In genomic region chr5:87924451-87924850, GRCh38 we compare ENCODE assay signal across 19 cellular contexts.
DNase-seq lines count a peak whose midpoint lies in the region; ATAC-seq and TF ChIP-seq lines count a peak whose summit lies in the region.
"Had no signal": no experiment of that assay in that cellular context is flagged by ENCODE, and none has a peak within 500 bp of the region (broad histone marks: within the 10 kb centered on the region; RNA-seq: fewer than 3 reads in every experiment).

No MANE protein-coding gene starts in this region.

- H3K4me3 ChIP-seq in hepatocyte (no peak overlapping the region), right atrium auricular region (no peak overlapping the region)
- H3K4me3 ChIP-seq: BLaER1, K562, SK-N-MC had no signal

- H3K9me3 ChIP-seq in hepatocyte (ENCODE audit: low read depth), result no peaks in the 10 kb centered on the region
- peaks cover 0 to 9% of the 10 kb centered on the region in 2 donors for H3K9me3 ChIP-seq in right atrium auricular region
- H3K9me3 ChIP-seq: BLaER1 had no signal

- H3K27ac ChIP-seq in hepatocyte, result no peak overlapping the region
- no peak overlapping the region for H3K27ac ChIP-seq in right atrium auricular region
- H3K27ac ChIP-seq: BLaER1, SK-N-MC had no signal

- ATAC-seq in HG03045 (IDR thresholded peaks at IDR 0.05; ENCODE audit: unreplicated experiment), result no peak
- ATAC-seq: CD8-positive, alpha-beta T cell; K562; T-cell had no signal

- peak; percentile 7 for DNase-seq in SIG-M5 treated with dmso at 0.1 percent for 504 hours (lab: John Stamatoyannopoulos, UW; ENCODE audit: unreplicated experiment)
- no peak for DNase-seq in SIG-M5 (lab: John Stamatoyannopoulos, UW)
- peak; percentile 7 for DNase-seq in NCI-H510A treated with DMSO at 0.1 percent for 48 hours (lab: John Stamatoyannopoulos, UW)
- DNase-seq in hepatocyte (ENCODE audit: low spot score), result peak; percentile 66
- DNase-seq in stimulated activated CD4-positive, alpha-beta T cell treated with anti-CD3 and anti-CD28 coated beads, Interleukin-4, amount 100 ng/mL, for 4 hours, result no peak
- no peak for DNase-seq in right atrium auricular region (ENCODE audit: low spot score)
- DNase-seq in AG08395 (ENCODE audit: low spot score), result no peak
- DNase-seq: 8988T; CD8-positive, alpha-beta T cell; NCI-H1417 treated with DMSO at 0.1 percent for 48 hours; NCI-H2029; NCI-H2171; NCI-H446 treated with DMSO at 0.1 percent for 48 hours; NCI-H774; T-cell had no signal

- H3K27me3 ChIP-seq in hepatocyte (no peaks in the 10 kb centered on the region), right atrium auricular region (no peaks in the 10 kb centered on the region)
- H3K27me3 ChIP-seq: BLaER1 had no signal

- TF ChIP-seq CTCF in hepatocyte (IDR thresholded peaks at IDR 0.05; ENCODE audit: poor library complexity) (no peak), right atrium auricular region (IDR thresholded peaks at IDR 0.05) (no peak)

- H3K36me3 ChIP-seq in hepatocyte (replicated peaks; ENCODE audit: insufficient read depth, low read depth) (no peaks in the 10 kb centered on the region), right atrium auricular region (no peaks in the 10 kb centered on the region)
- H3K36me3 ChIP-seq: BLaER1 had no signal

- no peaks in the 10 kb centered on the region for H3K4me1 ChIP-seq in hepatocyte (ENCODE audit: insufficient read depth)
- no peaks in the 10 kb centered on the region for H3K4me1 ChIP-seq in right atrium auricular region
- H3K4me1 ChIP-seq: BLaER1 had no signal

- no peaks in the 10 kb centered on the region for H3K79me2 ChIP-seq in hepatocyte

- no peaks in the 10 kb centered on the region for H3K9me2 ChIP-seq in hepatocyte (replicated peaks; ENCODE audit: insufficient read depth)

- 43% methylated on average over 8 of the region's 8 CpGs for WGBS in hepatocyte (ENCODE audit: low lambda C conversion rate, missing lambda C conversion rate)

- H2AFZ ChIP-seq in hepatocyte, result peak overlapping the region; percentile 49

- H4K20me1 ChIP-seq in hepatocyte (ENCODE audit: insufficient read depth, poor library complexity, severe bottlenecking), result no peaks in the 10 kb centered on the region
- H4K20me1 ChIP-seq: BLaER1 had no signal

- peak overlapping the region; percentile 60 for H3K4me2 ChIP-seq in hepatocyte
- H3K4me2 ChIP-seq: BLaER1 had no signal

Comparison
In these comparisons a context has a peak if more than half of its experiments do, and no peak if none do; other contexts are left out.
1. DNase-seq: peak in SIG-M5 treated with dmso at 0.1 percent for 504 hours (single experiment), NCI-H510A treated with DMSO at 0.1 percent for 48 hours (single experiment) and hepatocyte (single experiment); none in SIG-M5 (single experiment), stimulated activated CD4-positive, alpha-beta T cell treated with anti-CD3 and anti-CD28 coated beads, Interleukin-4, amount 100 ng/mL, for 4 hours (0 of 2), right atrium auricular region (single experiment) and AG08395 (single experiment).